In the genomic region with DNA sequence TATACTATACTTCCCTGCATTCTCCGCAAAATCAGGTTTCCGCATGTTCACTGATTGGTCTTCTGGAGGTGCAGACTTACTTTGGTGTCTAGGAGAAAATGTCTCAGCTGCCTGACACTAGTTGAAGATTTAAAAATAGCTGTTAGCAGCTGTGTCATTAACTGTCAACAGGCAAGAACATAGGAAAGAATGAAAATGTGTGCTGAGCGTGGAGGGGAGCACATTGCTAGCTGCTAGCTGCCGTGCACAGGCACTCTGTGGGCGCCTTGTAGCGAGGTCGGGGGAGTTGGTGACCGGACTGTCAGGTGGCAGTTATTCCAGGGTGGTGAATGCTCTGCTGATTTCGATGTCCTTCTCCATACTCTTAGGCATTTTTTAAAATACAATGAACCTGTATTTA, we compare ENCODE assay signal across 25 cellular contexts. TPM values are rescaled to one million over a fixed set of nuclear protein-coding genes. Genes with fewer than 3 reads are reported as not detected.
A peak's percentile ranks its signal among the peaks of the same experiment; 100 is the strongest.
DNase-seq lines count a peak whose midpoint lies in the region; ATAC-seq and TF ChIP-seq lines count a peak whose summit lies in the region.
"Had no signal": no experiment of that assay in that cellular context is flagged by ENCODE, and none has a peak within 500 bp of the region (broad histone marks: within the 10 kb centered on the region; RNA-seq: fewer than 3 reads in every experiment).

No MANE protein-coding gene starts in this region.

- no peak overlapping the region for H2AK5ac ChIP-seq in IMR-90 (ENCODE audit: low read depth, low read length)

- TF ChIP-seq RAD21 in IMR-90 (IDR thresholded peaks at IDR 0.05; ENCODE audit: low read length) (no peak), neural cell (conservative IDR thresholded peaks at IDR 0.05) (no peak)

- dilution Hi-C loops in IMR-90 (cut with HindIII; ENCODE audit: low sequenced_read_pairs, unreplicated experiment): no loop called here

- intact Hi-C loops in IMR-90 (cut with micrococcal nuclease): no loop called here
- intact Hi-C loops in OCI-LY7 (cut with micrococcal nuclease; ENCODE audit: unreplicated experiment): no loop called here

- TF ChIP-seq CTCF in IMR-90 (conservative IDR thresholded peaks at IDR 0.05; ENCODE audit: low read depth, low read length) (no peak), OCI-LY7 (conservative IDR thresholded peaks at IDR 0.05; ENCODE audit: low read length) (no peak), neural cell (IDR thresholded peaks at IDR 0.05; ENCODE audit: poor library complexity, severe bottlenecking) (no peak)

- H3F3A ChIP-seq in neural cell (ENCODE audit: insufficient read depth, low read length, poor library complexity, severe bottlenecking): peaks cover 3% of the 10 kb centered on the region

- H3K27ac ChIP-seq in IMR-90 (ENCODE audit: insufficient read depth, low read length) (no peak overlapping the region), OCI-LY7 (ENCODE audit: low read depth, low read length, poor library complexity, severe bottlenecking) (peak overlapping the region; percentile 57), neural cell (ENCODE audit: low read length) (peak overlapping the region; percentile 62)
- H3K27ac ChIP-seq: foreskin keratinocyte, lower lobe of right lung, Peyer's patch, SJCRH30, tibial artery had no signal

- no peak overlapping the region for H4K91ac ChIP-seq in IMR-90 (ENCODE audit: insufficient read depth, low read depth, low read length)

- no peak overlapping the region for H4K8ac ChIP-seq in IMR-90 (ENCODE audit: low read depth in 2 of 2, low read length in 2 of 2)

- H3K4me2 ChIP-seq in IMR-90 (ENCODE audit: low read depth, low read length) (no peak overlapping the region), OCI-LY7 (ENCODE audit: low read length) (peak overlapping the region; percentile 56), neural cell (ENCODE audit: low read length) (peak overlapping the region; percentile 63)
- H3K4me2 ChIP-seq: smooth muscle cell had no signal

- peak; percentile 71 for TF ChIP-seq EP300 in neural cell (conservative IDR thresholded peaks at IDR 0.05; ENCODE audit: poor library complexity, severe bottlenecking)

- H3K79me2 ChIP-seq in OCI-LY7 (ENCODE audit: insufficient read depth, low read depth, low read length) (no peaks in the 10 kb centered on the region), neural cell (replicated peaks; ENCODE audit: insufficient read depth, low read length) (no peaks in the 10 kb centered on the region)

- no peak overlapping the region for H2BK15ac ChIP-seq in IMR-90 (ENCODE audit: low read depth, low read length)

- ATAC-seq in IMR-90 (ENCODE audit: low read depth): no peak
- ATAC-seq in HG03565 (IDR thresholded peaks at IDR 0.05; ENCODE audit: unreplicated experiment): no peak
- ATAC-seq: activated CD8-positive, alpha-beta memory T cell treated with anti-CD3 and anti-CD28 coated beads, Interleukin-2, amount 10 ng/mL, durations not matched to agents 7 days and 5 days; activated T-helper 17 cell treated with anti-CD3 and anti-CD28 coated beads, Interleukin-2, amount 50 U/mL, for 72 hours; foreskin keratinocyte; lower lobe of right lung had no signal

- H3K79me1 ChIP-seq in IMR-90 (ENCODE audit: low read depth in 1 of 2, low read length in 2 of 2): no peaks in the 10 kb centered on the region

- no peaks in the 10 kb centered on the region; the same call in 1 of the 2 replicates for H3K4me1 ChIP-seq in IMR-90 (ENCODE audit: control insufficient read depth, insufficient read depth, low read length)
- peaks cover 48% of the 10 kb centered on the region for H3K4me1 ChIP-seq in OCI-LY7 (ENCODE audit: insufficient read depth, low read length, poor library complexity, severe bottlenecking)
- H3K4me1 ChIP-seq: foreskin keratinocyte, SJCRH30 had no signal

- no peaks in the 10 kb centered on the region for H3K9me2 ChIP-seq in OCI-LY7 (ENCODE audit: insufficient read depth, low read length)
- H3K9me2 ChIP-seq in neural cell (ENCODE audit: insufficient read depth, low read length): no peaks in the 10 kb centered on the region

- no peak overlapping the region for H3K4ac ChIP-seq in IMR-90 (ENCODE audit: low read depth, low read length)

- H3K9ac ChIP-seq in IMR-90 (ENCODE audit: low read depth, low read length) (no peak overlapping the region), neural cell (ENCODE audit: low read length) (peak overlapping the region; percentile 34)

- CTCF ChIA-PET in IMR-90 (lab: Yijun Ruan, JAX): no interaction called here
- CTCF ChIA-PET in OCI-LY7 (lab: Charles Lee; ENCODE audit: unreplicated experiment): interaction anchor here (0.7 kb wide), 1 partner anchor 19 kb away, joined by 3 read pairs; no protein-coding TSS in a partner anchor

- no peak overlapping the region for H3K18ac ChIP-seq in IMR-90 (ENCODE audit: low read depth, low read length)

- no peak overlapping the region for H3K14ac ChIP-seq in IMR-90 (replicated peaks; ENCODE audit: low read depth, low read length)

- peak overlapping the region; percentile 81 for H2AK9ac ChIP-seq in IMR-90 (replicated peaks; ENCODE audit: low read depth, low read length, poor library complexity)

- H2AFZ ChIP-seq in IMR-90 (replicated peaks; ENCODE audit: low read length, poor library complexity) (no peak overlapping the region), OCI-LY7 (ENCODE audit: low read length) (peak overlapping the region; percentile 18; the same call in 1 of the 2 replicates), neural cell (ENCODE audit: low read depth, low read length) (no peak overlapping the region)

- no peak overlapping the region for H3K56ac ChIP-seq in IMR-90 (ENCODE audit: extremely low read depth, insufficient read depth, low read length)

- in situ Hi-C loops in IMR-90 (cut with MboI; ENCODE audit: low sequenced_read_pairs): no loop called here

- POLR2A ChIA-PET in IMR-90 (lab: Charles Lee; ENCODE audit: unreplicated experiment): no interaction called here
- POLR2A ChIA-PET in OCI-LY7 (lab: Charles Lee): interaction anchor here (0.5 to 0.6 kb wide), 3 partner anchors 12 to 105 kb away, joined by 3 to 5 read pairs (median 4); no protein-coding TSS in a partner anchor

- no TSS peak for BruUV-seq in IMR-90 (replicated peaks; lab: Mats Ljungman, UMichigan)
- no TSS peak for BruUV-seq in OCI-LY7 (replicated peaks; lab: Mats Ljungman, UMichigan)

- H3K27me3 ChIP-seq in IMR-90 (ENCODE audit: control insufficient read depth, insufficient read depth, low read length): peaks cover 49% of the 10 kb centered on the region
- no peaks in the 10 kb centered on the region for H3K27me3 ChIP-seq in neural cell (ENCODE audit: insufficient read depth, low read depth, low read length)
- H3K27me3 ChIP-seq: foreskin keratinocyte, Peyer's patch, tibial artery had no signal

- H3K36me3 ChIP-seq in IMR-90 (ENCODE audit: control insufficient read depth, insufficient read depth, low read length) (no peaks in the 10 kb centered on the region), OCI-LY7 (ENCODE audit: insufficient read depth, low read length) (no peaks in the 10 kb centered on the region), neural cell (ENCODE audit: insufficient read depth, low read length) (no peaks in the 10 kb centered on the region)
- H3K36me3 ChIP-seq: lower lobe of right lung, Peyer's patch, prostate gland, SJCRH30, tibial artery had no signal

- H3K9me1 ChIP-seq in IMR-90 (ENCODE audit: insufficient read depth, low read length): no peaks in the 10 kb centered on the region

- DNase-seq in DMS53 (lab: John Stamatoyannopoulos, UW) (peak; percentile 50), IMR-90 (no peak), OCI-LY7 (ENCODE audit: low spot score) (peak; percentile 65), activated gamma-delta T cell (lab: John Stamatoyannopoulos, UW) (no peak), NCI-H2029 (lab: John Stamatoyannopoulos, UW) (no peak)
- DNase-seq: activated CD4-positive, alpha-beta T cell treated with anti-CD3 and anti-CD28 coated beads for 48 hours; activated CD8-positive, alpha-beta memory T cell treated with anti-CD3 and anti-CD28 coated beads, Interleukin-2, amount 10 ng/mL, durations not matched to agents 7 days and 5 days; activated naive CD8-positive, alpha-beta T cell treated with anti-CD3 and anti-CD28 coated beads for 36 hours; CD4-positive, alpha-beta memory T cell; erythroblast; foreskin keratinocyte; GDM1; KBM-7; lower lobe of right lung; NCI-H1092 treated with DMSO at 0.1 percent for 48 hours; NCI-H82; Peyer's patch; SJCRH30; stimulated activated naive CD4-positive, alpha-beta T cell; tibial artery had no signal

- H3K23ac ChIP-seq in IMR-90 (ENCODE audit: low read depth, low read length): no peak overlapping the region

- H2BK5ac ChIP-seq in IMR-90 (ENCODE audit: low read depth, low read length, poor library complexity, severe bottlenecking): no peak overlapping the region

- H3K9me3 ChIP-seq in IMR-90 (ENCODE audit: control insufficient read depth, insufficient read depth, low read length): peaks cover 6% of the 10 kb centered on the region; the same call in 1 of the 2 replicates
- no peaks in the 10 kb centered on the region for H3K9me3 ChIP-seq in OCI-LY7 (ENCODE audit: low read length)
- no peaks in the 10 kb centered on the region for H3K9me3 ChIP-seq in neural cell (ENCODE audit: low read length)
- H3K9me3 ChIP-seq: lower lobe of right lung, prostate gland, SJCRH30, tibial artery had no signal

- H4K20me1 ChIP-seq in IMR-90 (ENCODE audit: insufficient read depth, low read length): no peaks in the 10 kb centered on the region
- no peaks in the 10 kb centered on the region for H4K20me1 ChIP-seq in OCI-LY7 (ENCODE audit: insufficient read depth, low read length)
- no peaks in the 10 kb centered on the region for H4K20me1 ChIP-seq in neural cell (ENCODE audit: insufficient read depth)

- H4K5ac ChIP-seq in IMR-90 (ENCODE audit: low read depth, low read length): no peak overlapping the region

- WGBS in IMR-90 (ENCODE audit: extremely low coverage in 2 of 2, insufficient read length in 1 of 2), 2 experiments: 14% methylated on average over 1 of the region's 9 CpGs; no CpG with 5 or more reads in 1 of the 2 experiments

- no peak overlapping the region for H3K4me3 ChIP-seq in IMR-90 (ENCODE audit: insufficient read depth, low read depth, low read length)
- peak overlapping the region; percentile 9 for H3K4me3 ChIP-seq in OCI-LY7 (ENCODE audit: low read depth, low read length, poor library complexity, severe bottlenecking)
- peak overlapping the region; percentile 50 for H3K4me3 ChIP-seq in neural cell (ENCODE audit: low read length)
- H3K4me3 ChIP-seq: lower lobe of right lung, Peyer's patch, prostate gland, SJCRH30, smooth muscle cell, tibial artery had no signal

- H2BK20ac ChIP-seq in IMR-90 (ENCODE audit: low read depth, low read length): no peak overlapping the region

- TF ChIP-seq POLR2A in IMR-90 (IDR thresholded peaks at IDR 0.05; ENCODE audit: low read depth, low read length): no peak

- H2BK120ac ChIP-seq in IMR-90 (ENCODE audit: low read depth, low read length): no peak overlapping the region

RNA-seq across cellular contexts. Expression of gene FAAH, which starts 5.2 kb away (rescaled TPM):
- under 0.01 TPM in 1 of 2 replicates, not detected in the other for total RNA-seq in IMR-90 (2012; rRNA removed)
- polyA plus RNA-seq in IMR-90 (2012; rRNA removed): 0.19 and 0.29 TPM in 2 replicates
- polyA plus RNA-seq in IMR-90 (2012; cell fraction: cytosol; rRNA removed): 0.12 and 0.27 TPM in 2 replicates
- polyA plus RNA-seq in IMR-90 (2012; cell fraction: nucleus; rRNA removed; ENCODE audit: low replicate concordance): 2.3 and 3.0 TPM in 2 replicates
- total RNA-seq in OCI-LY7 (2014; rRNA removed; shearing (Covaris generic)): 20.1 and 25.4 TPM in 2 replicates
- total RNA-seq in OCI-LY7 (2022): 21.9 and 24.8 TPM in 2 replicates
- 106 and 111 TPM in 2 replicates for polyA plus RNA-seq in neural cell
- polyA minus RNA-seq in neural cell: 47.6 and 54.5 TPM in 2 replicates

RNA-seq across cellular contexts. Expression of gene NSUN4, which starts 58.7 kb away (rescaled TPM):
- total RNA-seq in IMR-90 (2012; rRNA removed): 10.9 and 11.9 TPM in 2 replicates
- 11.6 and 13.0 TPM in 2 replicates for polyA plus RNA-seq in IMR-90 (2012; rRNA removed)
- 12.8 and 16.1 TPM in 2 replicates for polyA plus RNA-seq in IMR-90 (2012; cell fraction: cytosol; rRNA removed)
- 12.0 and 17.3 TPM in 2 replicates for polyA plus RNA-seq in IMR-90 (2012; cell fraction: nucleus; rRNA removed; ENCODE audit: low replicate concordance)
- total RNA-seq in OCI-LY7 (2014; rRNA removed; shearing (Covaris generic)): 13.2 and 26.6 TPM in 2 replicates
- 29.8 and 33.5 TPM in 2 replicates for total RNA-seq in OCI-LY7 (2022)
- polyA plus RNA-seq in neural cell: 8.7 and 13.1 TPM in 2 replicates
- 12.4 and 17.9 TPM in 2 replicates for polyA minus RNA-seq in neural cell

Comparison
In these comparisons a context has a peak if more than half of its experiments do, and no peak if none do; other contexts are left out.
1. DNase-seq: peak in DMS53 (single experiment) and OCI-LY7 (single experiment); none in IMR-90 (single experiment), activated gamma-delta T cell (single experiment) and NCI-H2029 (single experiment).
2. RNA of gene FAAH, which starts 5.2 kb away (total RNA-seq): 20.1 to 25.4 TPM in OCI-LY7; under 0.01 TPM in IMR-90; every median in the first group is over 10 times any median in the second.